Comparison of ENCODE assay signal across 17 cellular contexts in genomic region chr13:26228080-26228479, GRCh38. TPM values are rescaled to one million over a fixed set of nuclear protein-coding genes. Genes with fewer than 3 reads are reported as not detected.
DNase-seq lines count a peak whose midpoint lies in the region; ATAC-seq lines count a peak whose summit lies in the region.
"Had no signal": no experiment of that assay in that cellular context is flagged by ENCODE, and none has a peak within 500 bp of the region (broad histone marks: within the 10 kb centered on the region; RNA-seq: fewer than 3 reads in every experiment).

No MANE protein-coding gene starts in this region.

- no peaks in the 10 kb centered on the region for H3K9me3 Mint-ChIP-seq in immature natural killer cell
- H3K9me3 Mint-ChIP-seq: CD8-positive, alpha-beta T cell had no signal

- no peak overlapping the region for H3K4me3 Mint-ChIP-seq in immature natural killer cell
- H3K4me3 Mint-ChIP-seq: CD8-positive, alpha-beta T cell; T-cell had no signal

- in situ Hi-C loops in G401 (cut with HindIII; ENCODE audit: low sequenced_read_pairs) = no loop called here

- H3K27me3 Mint-ChIP-seq in immature natural killer cell (ENCODE audit: low read depth in 3 of 3) = peaks cover 0 to 6% (median 4%) of the 10 kb centered on the region in 3 donors

- H3K36me3 Mint-ChIP-seq in immature natural killer cell = no peaks in the 10 kb centered on the region
- H3K36me3 Mint-ChIP-seq: CD8-positive, alpha-beta T cell; T-cell had no signal

- DNase-seq in Ammon's horn (ENCODE audit: low spot score) (peak; percentile 31), G401 (ENCODE audit: low spot score) (peak; percentile 99), NCI-H446 (lab: John Stamatoyannopoulos, UW) (peak; percentile 77 to 92), cerebellar nuclear complex (lab: John Stamatoyannopoulos, UW) (peak; percentile 92 to 99), immature natural killer cell (no peak), NCI-H82 (lab: John Stamatoyannopoulos, UW) (no peak), NCI-H1048 (lab: John Stamatoyannopoulos, UW) (no peak)
- DNase-seq: CD8-positive, alpha-beta T cell; GDM1; GM23248; NCI-H1436 treated with DMSO at 0.1 percent for 48 hours; NCI-H2081; NCI-H526; SHP77; SK-N-SH; T-cell had no signal

- ATAC-seq in GM18519 (IDR thresholded peaks at IDR 0.05; ENCODE audit: low FRiP score, unreplicated experiment) = no peak
- ATAC-seq: CD8-positive, alpha-beta T cell; T-cell had no signal

- no peak overlapping the region for H3K27ac Mint-ChIP-seq in immature natural killer cell
- H3K27ac Mint-ChIP-seq: CD8-positive, alpha-beta T cell; T-cell had no signal

- peaks cover 4 to 6% of the 10 kb centered on the region in 2 donors for H3K4me1 Mint-ChIP-seq in immature natural killer cell

RNA-seq across cellular contexts. Expression of gene RNF6, which starts 6.0 kb away (rescaled TPM):
- total RNA-seq in G401 (2014; rRNA removed; shearing (Covaris generic)) = 13.5 and 23.0 TPM in 2 replicates
- polyA plus RNA-seq in immature natural killer cell = 10 to 100 TPM; 23.0 to 53.1 (median 31.2) TPM

RNA-seq across cellular contexts. Expression of gene CDK8, which starts 25.8 kb away (rescaled TPM):
- 27.2 and 29.0 TPM in 2 replicates for total RNA-seq in G401 (2014; rRNA removed; shearing (Covaris generic))
- 1 to 10 TPM; 1.6 to 5.2 (median 1.7) TPM for polyA plus RNA-seq in immature natural killer cell

Comparison
In these comparisons a context has a peak if more than half of its experiments do, and no peak if none do; other contexts are left out.
1. DNase-seq: peak in Ammon's horn (single experiment), G401 (single experiment), NCI-H446 (2 of 2) and cerebellar nuclear complex (2 of 2); none in immature natural killer cell (0 of 3), NCI-H82 (single experiment) and NCI-H1048 (single experiment).